ENCODE assay signal across 1 cellular context in the genomic region with DNA sequence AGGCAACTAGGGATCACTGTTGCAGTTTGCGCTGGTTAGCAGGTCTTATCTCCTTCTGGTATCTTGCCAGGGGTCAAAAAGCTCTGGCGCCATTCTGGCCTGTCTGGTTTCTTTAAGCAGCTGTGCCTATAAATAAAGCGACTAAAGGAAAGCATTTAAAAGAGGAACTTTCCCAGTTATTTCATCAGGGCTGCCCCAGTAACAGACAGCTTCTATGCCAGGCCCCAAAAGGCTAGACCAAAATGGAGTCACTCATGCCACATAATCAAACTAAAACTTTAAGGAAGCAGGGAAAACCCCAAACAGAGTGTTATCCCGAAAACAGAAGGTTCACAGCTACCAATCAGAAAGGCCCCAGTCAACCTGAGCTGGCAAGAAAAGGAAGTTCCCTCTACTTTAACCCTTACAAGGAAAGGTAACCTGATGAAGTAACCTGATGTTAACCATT.
TF ChIP-seq lines count a peak whose summit lies in the region.

No MANE protein-coding gene starts in this region.

TF ChIP-seq in HCT116, 20 proteins besides CTCF, POLR2A, EP300 and RAD21 (continued from another document):
- TF ChIP-seq SRF (IDR thresholded peaks at IDR 0.05; ENCODE audit: low read depth), result no peak
- TF ChIP-seq ELF1 (IDR thresholded peaks at IDR 0.05; ENCODE audit: borderline replicate concordance, low read depth), result no peak
- no peak for TF ChIP-seq MAX (IDR thresholded peaks at IDR 0.05)
TF ChIP-seq in HCT116: peak in this region for 0.
